Comparison of ENCODE assay signal across 8 cellular contexts in genomic region chr10:71770255-71770654, GRCh38. TPM values are rescaled to one million over a fixed set of nuclear protein-coding genes. Genes with fewer than 3 reads are reported as not detected.
DNase-seq lines count a peak whose midpoint lies in the region; ATAC-seq and TF ChIP-seq lines count a peak whose summit lies in the region.
"Had no signal": no experiment of that assay in that cellular context is flagged by ENCODE, and none has a peak within 500 bp of the region (broad histone marks: within the 10 kb centered on the region; RNA-seq: fewer than 3 reads in every experiment).

No MANE protein-coding gene starts in this region.

- no peak for ATAC-seq in activated naive CD4-positive, alpha-beta T cell treated with anti-CD3 and anti-CD28 coated beads, Interleukin-2, amount 50 U/mL, for 72 hours

- peak; percentile 42 for DNase-seq in MG63
- no peak for DNase-seq in activated naive CD4-positive, alpha-beta T cell treated with anti-CD3 and anti-CD28 coated beads, Interleukin-2, amount 50 U/mL, for 72 hours (ENCODE audit: low spot score in 2 of 2)
- no peak for DNase-seq in right atrium auricular region (ENCODE audit: low spot score)
- DNase-seq in stromal cell of bone marrow (ENCODE audit: low read depth): peak; percentile 52
- DNase-seq in G401 (ENCODE audit: low spot score): no peak
- no peak for DNase-seq in Kasumi-1 (lab: John Stamatoyannopoulos, UW)
- DNase-seq in 8988T: no peak

- H3K9me3 ChIP-seq in MG63 (no peaks in the 10 kb centered on the region), right atrium auricular region (no peaks in the 10 kb centered on the region)

- peak overlapping the region; percentile 88 to 96 for H3K27ac Mint-ChIP-seq in activated naive CD4-positive, alpha-beta T cell treated with anti-CD3 and anti-CD28 coated beads, Interleukin-2, amount 50 U/mL, for 72 hours

- H3K4me1 ChIP-seq in right atrium auricular region: peaks cover 3 to 97% of the 10 kb centered on the region in 2 donors

- H3K4me3 ChIP-seq in MG63: no peak overlapping the region
- H3K4me3 ChIP-seq in right atrium auricular region: peak overlapping the region in 1 of 2 donors; percentile 87

- H3K36me3 ChIP-seq in MG63 (peaks cover 9% of the 10 kb centered on the region), right atrium auricular region (no peaks in the 10 kb centered on the region)

- TF ChIP-seq CTCF in right atrium auricular region (IDR thresholded peaks at IDR 0.05): no peak

- in situ Hi-C loops in G401 (cut with HindIII; ENCODE audit: low sequenced_read_pairs): no loop called here

- H3K27ac ChIP-seq in right atrium auricular region: peak overlapping the region; percentile 91 to 93

- no peaks in the 10 kb centered on the region for H3K27me3 ChIP-seq in MG63
- no peaks in the 10 kb centered on the region for H3K27me3 ChIP-seq in right atrium auricular region

- H3K9me3 Mint-ChIP-seq in activated naive CD4-positive, alpha-beta T cell treated with anti-CD3 and anti-CD28 coated beads, Interleukin-2, amount 50 U/mL, for 72 hours: no peaks in the 10 kb centered on the region

- H3K36me3 Mint-ChIP-seq in activated naive CD4-positive, alpha-beta T cell treated with anti-CD3 and anti-CD28 coated beads, Interleukin-2, amount 50 U/mL, for 72 hours: peaks cover 6 to 51% of the 10 kb centered on the region in 2 donors

RNA-seq across cellular contexts. Expression of gene VSIR, which starts 3.1 kb away (rescaled TPM):
- total RNA-seq in MG63 (2014; rRNA removed; shearing (Covaris generic); ENCODE audit: low replicate concordance): 36.0 and 87.8 TPM in 2 replicates
- total RNA-seq in activated naive CD4-positive, alpha-beta T cell treated with anti-CD3 and anti-CD28 coated beads, Interleukin-2, amount 50 U/mL, for 72 hours: 100 to 1,000 TPM in 1 of 2 donors, 10 to 100 TPM in 1; 54.5 to 126 TPM
- total RNA-seq in right atrium auricular region: 10 to 100 TPM; 36.1 to 56.0 TPM
- total RNA-seq in G401 (2014; rRNA removed; shearing (Covaris generic)): 1.2 and 1.5 TPM in 2 replicates

RNA-seq across cellular contexts. Expression of gene C10orf105, which starts 50.7 kb away (rescaled TPM):
- total RNA-seq in MG63 (2014; rRNA removed; shearing (Covaris generic); ENCODE audit: low replicate concordance): not detected in 2 replicates
- total RNA-seq in activated naive CD4-positive, alpha-beta T cell treated with anti-CD3 and anti-CD28 coated beads, Interleukin-2, amount 50 U/mL, for 72 hours: under 1 TPM; 0.45 to 0.68 TPM
- total RNA-seq in right atrium auricular region: 1 to 10 TPM in 1 of 2 donors, not detected in 1; 1.3 TPM
- total RNA-seq in G401 (2014; rRNA removed; shearing (Covaris generic)): not detected in 2 replicates
- total RNA-seq: NCI-H460 had no signal

Comparison
In these comparisons a context has a peak if more than half of its experiments do, and no peak if none do; other contexts are left out.
1. DNase-seq: peak in MG63 (single experiment) and stromal cell of bone marrow (single experiment); none in activated naive CD4-positive, alpha-beta T cell treated with anti-CD3 and anti-CD28 coated beads, Interleukin-2, amount 50 U/mL, for 72 hours (0 of 2), right atrium auricular region (single experiment), G401 (single experiment), Kasumi-1 (0 of 2) and 8988T (single experiment).
2. RNA of gene VSIR, which starts 3.1 kb away (total RNA-seq): 54.5 to 126 TPM in activated naive CD4-positive, alpha-beta T cell treated with anti-CD3 and anti-CD28 coated beads, Interleukin-2, amount 50 U/mL, for 72 hours, 36.0 to 87.8 TPM in MG63 and 36.1 to 56.0 TPM in right atrium auricular region; 1.2 to 1.5 TPM in G401; every median in the first group is over 10 times any median in the second.